8 cellular contexts compared by ENCODE assay signal in genomic region chr13:30395192-30396158, GRCh38. TPM values are rescaled to one million over a fixed set of nuclear protein-coding genes. Genes with fewer than 3 reads are reported as not detected.
DNase-seq lines count a peak whose midpoint lies in the region; ATAC-seq and TF ChIP-seq lines count a peak whose summit lies in the region.

No MANE protein-coding gene starts in this region.

- H3K9me3 Mint-ChIP-seq in GM23338, result no peaks in the 10 kb centered on the region
- H3K9me3 Mint-ChIP-seq in activated naive CD8-positive, alpha-beta T cell (ENCODE audit: low read depth), result no peaks in the 10 kb centered on the region

- H3K27me3 ChIP-seq in GM23338 (ENCODE audit: insufficient read depth), result no peaks in the 10 kb centered on the region
- no peaks in the 10 kb centered on the region; the same call in 1 of the 2 replicates for H3K27me3 ChIP-seq in SJCRH30
- no peaks in the 10 kb centered on the region for H3K27me3 ChIP-seq in tibial artery

- H3K9me2 ChIP-seq in GM23338 (ENCODE audit: insufficient read depth), result no peaks in the 10 kb centered on the region

- H3K4me1 ChIP-seq in GM23338 (ENCODE audit: insufficient read depth) (peaks cover 6% of the 10 kb centered on the region; the same call in 1 of the 2 replicates), SJCRH30 (peaks cover 4% of the 10 kb centered on the region; the same call in 1 of the 2 replicates), tibial artery (peaks cover 0 to 7% (median 2%) of the 10 kb centered on the region in 4 donors)

- H2AFZ ChIP-seq in GM23338, result peak overlapping the region; percentile 93

- H3K36me3 Mint-ChIP-seq in GM23338 (ENCODE audit: low read depth), result no peaks in the 10 kb centered on the region
- H3K36me3 Mint-ChIP-seq in activated naive CD8-positive, alpha-beta T cell, result no peaks in the 10 kb centered on the region

- TF ChIP-seq CTCF in GM23338 (conservative IDR thresholded peaks at IDR 0.05; ENCODE audit: low read depth in 2 of 2), result no peak
- no peak for TF ChIP-seq CTCF in LNCaP clone FGC (IDR thresholded peaks at IDR 0.05; ENCODE audit: control insufficient read depth, extremely low read depth, insufficient read depth)
- no peak for TF ChIP-seq CTCF in tibial artery (IDR thresholded peaks at IDR 0.05)

- DNase-seq in DMS79 treated with DMSO at 0.1 percent for 48 hours (lab: John Stamatoyannopoulos, UW) (peak; percentile 74), GM23338 (ENCODE audit: low spot score) (peak; percentile 78), LNCaP clone FGC (ENCODE audit: low read depth) (peak; percentile 90), SJCRH30 (peak; percentile 70 to 76), glomerular visceral epithelial cell (ENCODE audit: extremely low spot score) (peak; percentile 85), nucleus accumbens (lab: John Stamatoyannopoulos, UW) (peak in 55 of 56 donors; percentile 51 to 96 (median 82)), tibial artery (peak; percentile 97 to 99)

- peak overlapping the region; percentile 75 for H3K4me2 ChIP-seq in GM23338

- H3K27ac ChIP-seq in GM23338 (ENCODE audit: low read depth) (peak overlapping the region; percentile 64), SJCRH30 (peak overlapping the region; percentile 17; the same call in 1 of the 2 replicates), tibial artery (peak overlapping the region; percentile 83 to 85)

- no peaks in the 10 kb centered on the region for H4K20me1 ChIP-seq in GM23338 (replicated peaks; ENCODE audit: insufficient read depth)

- peak; percentile 97 for ATAC-seq in GM23338

- no peaks in the 10 kb centered on the region for H3K9me3 ChIP-seq in SJCRH30 (replicated peaks)
- H3K9me3 ChIP-seq in tibial artery, result no peaks in the 10 kb centered on the region

- H3K27ac Mint-ChIP-seq in GM23338, result peak overlapping the region; percentile 84
- peak overlapping the region; percentile 88 for H3K27ac Mint-ChIP-seq in activated naive CD8-positive, alpha-beta T cell

- intact Hi-C loops in tibial artery (cut with DNase I; ENCODE audit: low total_unique reads), result loop anchor here (2.0 kb wide), 1 partner anchor 89 kb away; the partner anchor contains the start of gene KATNAL1

- no peaks in the 10 kb centered on the region for H3F3A ChIP-seq in GM23338 (replicated peaks; ENCODE audit: low read depth)

- H3K4me1 Mint-ChIP-seq in GM23338, result peaks cover 25% of the 10 kb centered on the region; the same call in 2 of the 3 replicates
- peaks cover 47% of the 10 kb centered on the region for H3K4me1 Mint-ChIP-seq in activated naive CD8-positive, alpha-beta T cell (ENCODE audit: low read depth)

- peak overlapping the region; percentile 74 for H3K4me3 Mint-ChIP-seq in GM23338
- H3K4me3 Mint-ChIP-seq in activated naive CD8-positive, alpha-beta T cell, result peak overlapping the region; percentile 87

- no peaks in the 10 kb centered on the region for H3K79me2 ChIP-seq in GM23338 (replicated peaks; ENCODE audit: insufficient read depth)

- no peaks in the 10 kb centered on the region for H3K27me3 Mint-ChIP-seq in GM23338 (ENCODE audit: insufficient read depth, low read depth, poor library complexity)
- no peaks in the 10 kb centered on the region for H3K27me3 Mint-ChIP-seq in activated naive CD8-positive, alpha-beta T cell

- peak overlapping the region; percentile 50 for H3K4me3 ChIP-seq in GM23338
- H3K4me3 ChIP-seq in LNCaP clone FGC (ENCODE audit: low read depth, low read length), result peak overlapping the region; percentile 56
- H3K4me3 ChIP-seq in SJCRH30, result peak overlapping the region; percentile 58
- H3K4me3 ChIP-seq in tibial artery, result peak overlapping the region; percentile 55 to 66

- H3K36me3 ChIP-seq in GM23338 (ENCODE audit: insufficient read depth) (no peaks in the 10 kb centered on the region), SJCRH30 (no peaks in the 10 kb centered on the region), tibial artery (no peaks in the 10 kb centered on the region)

TF ChIP-seq in GM23338, 12 proteins besides CTCF, POLR2A, EP300 and RAD21:
- TF ChIP-seq ZNF114 (CRISPR knock-in tag; IDR thresholded peaks at IDR 0.05) (no peak), ETS1 (IDR thresholded peaks at IDR 0.05) (no peak), ZNF331 (CRISPR knock-in tag; IDR thresholded peaks at IDR 0.05; ENCODE audit: low read depth) (no peak), NANOG (IDR thresholded peaks at IDR 0.05; ENCODE audit: borderline replicate concordance) (no peak), POLR2AphosphoS5 (IDR thresholded peaks at IDR 0.05; ENCODE audit: low read depth) (peak; percentile 46; the same call in 1 of the 2 replicates), ZNF462 (CRISPR knock-in tag; IDR thresholded peaks at IDR 0.05) (no peak), STAT1 (IDR thresholded peaks at IDR 0.05; ENCODE audit: unreplicated experiment) (no peak)
TF ChIP-seq in GM23338: peak in this region for 1.

RNA-seq across cellular contexts. Expression of gene UBE2L5, which starts 26.8 kb away (rescaled TPM):
- total RNA-seq in GM23338 (2014; rRNA removed; shearing (Covaris generic)), result not detected in 2 replicates
- polyA plus RNA-seq in GM23338 (2016; fragmentation: Nextera tagmentation; extraction: Ambion mirVana), result 0.21 TPM in 1 of 2 replicates, not detected in the other
- total RNA-seq in SJCRH30 (2014; rRNA removed; shearing (Covaris generic)), result not detected in 2 replicates

Comparison
In these comparisons a context has a peak if more than half of its experiments do, and no peak if none do; other contexts are left out.
1. Peak in every context shown above with its lines: DNase-seq, ATAC-seq, H3K4me3 ChIP-seq and H3K27ac ChIP-seq.
2. H3K27ac ChIP-seq: peak in every context shown above with its lines; median percentile 84 in tibial artery; 64 in GM23338; 17 in SJCRH30.